In genomic region chr20:25372584-25373336, GRCh38 we compare ENCODE assay signal across 14 cellular contexts. TPM values are rescaled to one million over a fixed set of nuclear protein-coding genes. Genes with fewer than 3 reads are reported as not detected.
DNase-seq lines count a peak whose midpoint lies in the region; ATAC-seq, FAIRE-seq and TF ChIP-seq lines count a peak whose summit lies in the region.
"Had no signal": no experiment of that assay in that cellular context is flagged by ENCODE, and none has a peak within 500 bp of the region (broad histone marks: within the 10 kb centered on the region; RNA-seq: fewer than 3 reads in every experiment).

No MANE protein-coding gene starts in this region.

- H3K9me3 ChIP-seq in MG63 = peaks cover 3% of the 10 kb centered on the region
- H3K9me3 ChIP-seq in osteoblast (ENCODE audit: low read depth, low read length) = peaks cover 13% of the 10 kb centered on the region
- H3K9me3 ChIP-seq: tibial artery had no signal

- H3K27me3 Mint-ChIP-seq in activated CD4-positive, alpha-beta T cell treated with anti-CD3 and anti-CD28 coated beads, Interleukin-2, amount 10 ng/mL, durations not matched to agents 24 days and 14 days = no peaks in the 10 kb centered on the region
- H3K27me3 Mint-ChIP-seq: activated T-cell treated with anti-CD3 and anti-CD28 coated beads, Interleukin-2, amount 50 U/mL, for 24 hours; IgD-negative memory B cell; T-helper 17 cell had no signal

- peaks cover 15% of the 10 kb centered on the region for H3K4me1 Mint-ChIP-seq in activated CD4-positive, alpha-beta T cell treated with anti-CD3 and anti-CD28 coated beads, Interleukin-2, amount 10 ng/mL, durations not matched to agents 24 days and 14 days
- H3K4me1 Mint-ChIP-seq: neural progenitor cell had no signal

- peak overlapping the region; percentile 78 for H3K27ac ChIP-seq in osteoblast (ENCODE audit: low read depth, low read length)
- H3K27ac ChIP-seq: neural progenitor cell, tibial artery had no signal

- H2AFZ ChIP-seq in osteoblast (ENCODE audit: low read length) = no peak overlapping the region
- H2AFZ ChIP-seq: neural progenitor cell had no signal

- peaks cover 22% of the 10 kb centered on the region for H3K36me3 Mint-ChIP-seq in activated CD4-positive, alpha-beta T cell treated with anti-CD3 and anti-CD28 coated beads, Interleukin-2, amount 10 ng/mL, durations not matched to agents 24 days and 14 days (ENCODE audit: low read depth)

- peak overlapping the region; percentile 31 for H3K4me2 ChIP-seq in osteoblast (ENCODE audit: insufficient read depth, low read length)
- H3K4me2 ChIP-seq: neural progenitor cell had no signal

- no peak overlapping the region for H3K4me3 ChIP-seq in MG63
- no peak overlapping the region for H3K4me3 ChIP-seq in bronchial epithelial cell (ENCODE audit: low read depth, low read length)
- H3K4me3 ChIP-seq in osteoblast (ENCODE audit: insufficient read depth, low read length) = no peak overlapping the region
- H3K4me3 ChIP-seq: dorsolateral prefrontal cortex, neural progenitor cell, tibial artery had no signal

- TF ChIP-seq CTCF in bronchial epithelial cell (IDR thresholded peaks at IDR 0.05; ENCODE audit: insufficient read depth, low read length, severe bottlenecking) (no peak), osteoblast (IDR thresholded peaks at IDR 0.05; ENCODE audit: extremely low read depth, low read depth, low read length) (no peak)

- no peak for FAIRE-seq in bronchial epithelial cell (lab: Jason Lieb, UNC)

- H3K4me1 ChIP-seq in osteoblast (ENCODE audit: insufficient read depth, low read length) = peaks cover 12% of the 10 kb centered on the region
- H3K4me1 ChIP-seq: neural progenitor cell had no signal

- no peaks in the 10 kb centered on the region for H3K9me3 Mint-ChIP-seq in activated CD4-positive, alpha-beta T cell treated with anti-CD3 and anti-CD28 coated beads, Interleukin-2, amount 10 ng/mL, durations not matched to agents 24 days and 14 days
- H3K9me3 Mint-ChIP-seq: activated T-cell treated with anti-CD3 and anti-CD28 coated beads, Interleukin-2, amount 50 U/mL, for 24 hours had no signal

- intact Hi-C loops in activated CD4-positive, alpha-beta T cell treated with anti-CD3 and anti-CD28 coated beads, Interleukin-2, amount 10 ng/mL, durations not matched to agents 24 days and 14 days (cut with micrococcal nuclease) = loop anchor here (1.0 to 2.0 kb wide), 2 partner anchors 18 to 62 kb away; partner anchors contain the start of gene ABHD12

- H3K36me3 ChIP-seq in MG63 (peaks cover 4% of the 10 kb centered on the region; the same call in 1 of the 2 replicates), bronchial epithelial cell (ENCODE audit: control insufficient read depth, insufficient read depth, low read length) (no peaks in the 10 kb centered on the region), osteoblast (ENCODE audit: insufficient read depth, low read length) (no peaks in the 10 kb centered on the region)
- H3K36me3 ChIP-seq: neural progenitor cell, tibial artery had no signal

- peaks cover 70% of the 10 kb centered on the region for H3K79me2 ChIP-seq in osteoblast (ENCODE audit: insufficient read depth, low read length)

- peak; percentile 27 for DNase-seq in activated CD4-positive, alpha-beta T cell treated with anti-CD3 and anti-CD28 coated beads for 48 hours
- no peak for DNase-seq in activated CD4-positive, alpha-beta T cell treated with anti-CD3 and anti-CD28 coated beads, Interleukin-2, amount 10 ng/mL, durations not matched to agents 24 days and 14 days
- DNase-seq in MG63 = peak; percentile 74
- peak; percentile 97 for DNase-seq in bronchial epithelial cell (ENCODE audit: low read depth)
- peak; percentile 80 for DNase-seq in osteoblast (ENCODE audit: insufficient read length, low spot score, missing footprints)
- DNase-seq in NCI-H524 treated with DMSO at 0.1 percent for 48 hours (lab: John Stamatoyannopoulos, UW) = no peak
- DNase-seq in KBM-7 = no peak
- DNase-seq: activated T-cell treated with anti-CD3 and anti-CD28 coated beads, Interleukin-2, amount 50 U/mL, for 24 hours; dorsolateral prefrontal cortex; T-helper 17 cell; tibial artery had no signal

- no peak overlapping the region for H3K4me3 Mint-ChIP-seq in activated CD4-positive, alpha-beta T cell treated with anti-CD3 and anti-CD28 coated beads, Interleukin-2, amount 10 ng/mL, durations not matched to agents 24 days and 14 days
- H3K4me3 Mint-ChIP-seq: activated T-cell treated with anti-CD3 and anti-CD28 coated beads, Interleukin-2, amount 50 U/mL, for 24 hours; IgD-negative memory B cell; neural progenitor cell; T-helper 17 cell had no signal

- no peak for ATAC-seq in GM19035 (IDR thresholded peaks at IDR 0.05; ENCODE audit: unreplicated experiment)
- ATAC-seq: T-helper 17 cell had no signal

- H3K27ac Mint-ChIP-seq in activated CD4-positive, alpha-beta T cell treated with anti-CD3 and anti-CD28 coated beads, Interleukin-2, amount 10 ng/mL, durations not matched to agents 24 days and 14 days = no peak overlapping the region
- H3K27ac Mint-ChIP-seq: activated T-cell treated with anti-CD3 and anti-CD28 coated beads, Interleukin-2, amount 50 U/mL, for 24 hours; IgD-negative memory B cell; neural progenitor cell; T-helper 17 cell had no signal

- H3K27me3 ChIP-seq in MG63 = no peaks in the 10 kb centered on the region
- H3K27me3 ChIP-seq in bronchial epithelial cell (ENCODE audit: control insufficient read depth, insufficient read depth, low read length) = no peaks in the 10 kb centered on the region
- no peaks in the 10 kb centered on the region for H3K27me3 ChIP-seq in osteoblast (ENCODE audit: insufficient read depth, low read length)
- H3K27me3 ChIP-seq: dorsolateral prefrontal cortex, neural progenitor cell, tibial artery had no signal

- peaks cover 2% of the 10 kb centered on the region for H4K20me1 ChIP-seq in osteoblast (ENCODE audit: insufficient read depth, low read length)

- in situ Hi-C loops in KBM-7 (cut with MboI; ENCODE audit: low pct_unique_long_range_greater_than_20kb, low sequenced_read_pairs) = no loop called here

RNA-seq across cellular contexts. Expression of gene ABHD12, which starts 17.9 kb away (rescaled TPM):
- total RNA-seq in activated CD4-positive, alpha-beta T cell treated with anti-CD3 and anti-CD28 coated beads, Interleukin-2, amount 10 ng/mL, durations not matched to agents 24 days and 14 days = 28.7 and 30.0 TPM in 2 replicates
- total RNA-seq in MG63 (2014; rRNA removed; shearing (Covaris generic); ENCODE audit: low replicate concordance) = 7.1 and 15.9 TPM in 2 replicates
- total RNA-seq in bronchial epithelial cell (21.6 and 33.0 TPM in 2 replicates), osteoblast (29.7 and 35.1 TPM in 2 replicates)

RNA-seq across cellular contexts. Expression of gene GINS1, which starts 34.7 kb away (rescaled TPM):
- 43.0 and 43.2 TPM in 2 replicates for total RNA-seq in activated CD4-positive, alpha-beta T cell treated with anti-CD3 and anti-CD28 coated beads, Interleukin-2, amount 10 ng/mL, durations not matched to agents 24 days and 14 days
- total RNA-seq in MG63 (2014; rRNA removed; shearing (Covaris generic); ENCODE audit: low replicate concordance) = 10.9 and 12.7 TPM in 2 replicates
- 1.1 and 1.4 TPM in 2 replicates for total RNA-seq in bronchial epithelial cell
- total RNA-seq in osteoblast = 2.2 and 2.4 TPM in 2 replicates

Comparison
In these comparisons a context has a peak if more than half of its experiments do, and no peak if none do; other contexts are left out.
1. DNase-seq: peak in activated CD4-positive, alpha-beta T cell treated with anti-CD3 and anti-CD28 coated beads for 48 hours (single experiment), MG63 (single experiment), bronchial epithelial cell (single experiment) and osteoblast (single experiment); none in activated CD4-positive, alpha-beta T cell treated with anti-CD3 and anti-CD28 coated beads, Interleukin-2, amount 10 ng/mL, durations not matched to agents 24 days and 14 days (single experiment), NCI-H524 treated with DMSO at 0.1 percent for 48 hours (single experiment) and KBM-7 (single experiment).